1 cellular context compared by ENCODE assay signal in the genomic region with DNA sequence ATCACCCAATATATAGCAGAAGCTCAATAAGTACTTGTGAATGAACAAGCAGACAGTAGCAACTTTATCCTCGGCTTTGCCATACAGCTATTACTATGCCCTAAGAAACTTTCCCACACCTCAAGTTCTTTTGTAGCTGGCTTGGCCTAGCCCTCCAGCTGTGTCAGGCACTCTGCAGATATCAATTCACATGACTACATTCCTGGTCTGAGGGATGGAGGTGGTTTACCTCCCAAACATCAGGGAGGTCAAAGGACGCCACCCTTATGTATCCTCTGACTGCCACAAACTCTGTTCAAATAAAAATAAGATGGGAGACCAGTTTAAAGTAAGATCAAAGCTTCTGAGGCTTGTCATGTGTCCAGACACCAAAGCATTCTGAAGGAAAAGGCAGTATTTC.
TF ChIP-seq lines count a peak whose summit lies in the region.

No MANE protein-coding gene starts in this region.

TF ChIP-seq in HepG2, 621 proteins besides CTCF, POLR2A, EP300 and RAD21 (continued from another document):
- TF ChIP-seq PRDM10 (CRISPR knock-in tag; IDR thresholded peaks at IDR 0.05; ENCODE audit: low read depth) (no peak), KAT2B (IDR thresholded peaks at IDR 0.05; ENCODE audit: borderline replicate concordance, low read depth, low read length) (no peak), CBFB (CRISPR knock-in tag; IDR thresholded peaks at IDR 0.05) (no peak), EHMT2 (IDR thresholded peaks at IDR 0.05; ENCODE audit: borderline replicate concordance, low read depth, low read length) (no peak), TARDBP (CRISPR knock-in tag; IDR thresholded peaks at IDR 0.05) (no peak), ZFP90 (CRISPR knock-in tag; IDR thresholded peaks at IDR 0.05; ENCODE audit: borderline replicate concordance) (no peak), MIER2 (CRISPR knock-in tag; IDR thresholded peaks at IDR 0.05) (no peak), ZNF24 (IDR thresholded peaks at IDR 0.05) (no peak), SP140L (CRISPR knock-in tag; IDR thresholded peaks at IDR 0.05; ENCODE audit: borderline replicate concordance) (no peak), PCBP1 (IDR thresholded peaks at IDR 0.05; ENCODE audit: borderline replicate concordance, low read depth, low read length) (no peak), TEF (CRISPR knock-in tag; IDR thresholded peaks at IDR 0.05) (no peak), MYPOP (CRISPR knock-in tag; IDR thresholded peaks at IDR 0.05) (no peak)
- TF ChIP-seq, protein P1, sequence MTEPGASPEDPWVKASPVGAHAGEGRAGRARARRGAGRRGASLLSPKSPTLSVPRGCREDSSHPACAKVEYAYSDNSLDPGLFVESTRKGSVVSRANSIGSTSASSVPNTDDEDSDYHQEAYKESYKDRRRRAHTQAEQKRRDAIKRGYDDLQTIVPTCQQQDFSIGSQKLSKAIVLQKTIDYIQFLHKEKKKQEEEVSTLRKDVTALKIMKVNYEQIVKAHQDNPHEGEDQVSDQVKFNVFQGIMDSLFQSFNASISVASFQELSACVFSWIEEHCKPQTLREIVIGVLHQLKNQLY (CRISPR knock-in tag; IDR thresholded peaks at IDR 0.05): no peak
- TF ChIP-seq, protein P2, sequence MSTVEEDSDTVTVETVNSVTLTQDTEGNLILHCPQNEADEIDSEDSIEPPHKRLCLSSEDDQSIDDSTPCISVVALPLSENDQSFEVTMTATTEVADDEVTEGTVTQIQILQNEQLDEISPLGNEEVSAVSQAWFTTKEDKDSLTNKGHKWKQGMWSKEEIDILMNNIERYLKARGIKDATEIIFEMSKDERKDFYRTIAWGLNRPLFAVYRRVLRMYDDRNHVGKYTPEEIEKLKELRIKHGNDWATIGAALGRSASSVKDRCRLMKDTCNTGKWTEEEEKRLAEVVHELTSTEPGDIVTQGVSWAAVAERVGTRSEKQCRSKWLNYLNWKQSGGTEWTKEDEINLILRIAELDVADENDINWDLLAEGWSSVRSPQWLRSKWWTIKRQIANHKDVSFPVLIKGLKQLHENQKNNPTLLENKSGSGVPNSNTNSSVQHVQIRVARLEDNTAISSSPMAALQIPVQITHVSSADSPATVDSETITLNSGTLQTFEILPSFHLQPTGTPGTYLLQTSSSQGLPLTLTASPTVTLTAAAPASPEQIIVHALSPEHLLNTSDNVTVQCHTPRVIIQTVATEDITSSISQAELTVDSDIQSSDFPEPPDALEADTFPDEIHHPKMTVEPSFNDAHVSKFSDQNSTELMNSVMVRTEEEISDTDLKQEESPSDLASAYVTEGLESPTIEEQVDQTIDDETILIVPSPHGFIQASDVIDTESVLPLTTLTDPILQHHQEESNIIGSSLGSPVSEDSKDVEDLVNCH (CRISPR knock-in tag; IDR thresholded peaks at IDR 0.05): no peak
- TF ChIP-seq, protein P3, sequence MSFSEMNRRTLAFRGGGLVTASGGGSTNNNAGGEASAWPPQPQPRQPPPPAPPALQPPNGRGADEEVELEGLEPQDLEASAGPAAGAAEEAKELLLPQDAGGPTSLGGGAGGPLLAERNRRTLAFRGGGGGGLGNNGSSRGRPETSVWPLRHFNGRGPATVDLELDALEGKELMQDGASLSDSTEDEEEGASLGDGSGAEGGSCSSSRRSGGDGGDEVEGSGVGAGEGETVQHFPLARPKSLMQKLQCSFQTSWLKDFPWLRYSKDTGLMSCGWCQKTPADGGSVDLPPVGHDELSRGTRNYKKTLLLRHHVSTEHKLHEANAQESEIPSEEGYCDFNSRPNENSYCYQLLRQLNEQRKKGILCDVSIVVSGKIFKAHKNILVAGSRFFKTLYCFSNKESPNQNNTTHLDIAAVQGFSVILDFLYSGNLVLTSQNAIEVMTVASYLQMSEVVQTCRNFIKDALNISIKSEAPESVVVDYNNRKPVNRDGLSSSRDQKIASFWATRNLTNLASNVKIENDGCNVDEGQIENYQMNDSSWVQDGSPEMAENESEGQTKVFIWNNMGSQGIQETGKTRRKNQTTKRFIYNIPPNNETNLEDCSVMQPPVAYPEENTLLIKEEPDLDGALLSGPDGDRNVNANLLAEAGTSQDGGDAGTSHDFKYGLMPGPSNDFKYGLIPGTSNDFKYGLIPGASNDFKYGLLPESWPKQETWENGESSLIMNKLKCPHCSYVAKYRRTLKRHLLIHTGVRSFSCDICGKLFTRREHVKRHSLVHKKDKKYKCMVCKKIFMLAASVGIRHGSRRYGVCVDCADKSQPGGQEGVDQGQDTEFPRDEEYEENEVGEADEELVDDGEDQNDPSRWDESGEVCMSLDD (CRISPR knock-in tag; IDR thresholded peaks at IDR 0.05; ENCODE audit: borderline replicate concordance): no peak
